20 cellular contexts compared by ENCODE assay signal in the genomic region with DNA sequence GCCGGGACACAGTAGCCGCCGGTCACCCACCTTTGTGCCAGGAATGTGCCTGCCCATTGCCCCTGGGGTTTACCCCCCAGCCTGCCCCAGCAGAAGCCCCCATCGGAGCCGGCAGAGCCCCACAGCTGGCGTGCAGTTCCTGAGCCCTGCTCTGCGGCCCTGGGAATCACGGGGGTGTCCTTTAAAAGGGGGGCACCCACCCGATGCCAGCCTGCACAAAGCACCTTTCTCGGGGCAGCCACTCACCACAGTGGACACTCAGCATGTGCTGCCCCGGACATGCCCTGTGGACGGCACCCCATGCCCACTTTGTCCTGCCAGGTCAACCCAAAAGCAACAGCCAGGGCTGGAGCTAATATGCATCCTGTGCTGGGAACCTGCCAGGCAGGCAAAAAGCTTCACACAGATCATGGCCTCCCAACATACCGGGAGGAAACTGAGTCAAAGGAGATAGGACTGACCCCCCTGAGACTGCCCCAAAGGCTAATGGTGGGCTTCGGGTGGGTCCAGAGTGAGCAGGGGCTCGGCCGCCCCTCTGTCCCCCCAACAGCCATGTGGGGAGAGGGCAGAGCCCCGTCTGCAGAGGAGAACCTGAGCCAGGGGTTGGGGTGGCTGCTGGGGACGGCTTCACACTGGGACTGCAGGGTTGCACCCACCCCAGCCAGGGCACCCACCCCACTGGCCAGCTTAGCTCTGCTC.
"Had no signal": no experiment of that assay in that cellular context is flagged by ENCODE, and none has a peak within 500 bp of the region (broad histone marks: within the 10 kb centered on the region; RNA-seq: fewer than 3 reads in every experiment).

No MANE protein-coding gene starts in this region.

- H3K9me3 ChIP-seq: esophagus squamous epithelium, heart left ventricle, lower lobe of right lung, sigmoid colon, upper lobe of right lung had no signal

- H3K9me3 Mint-ChIP-seq: activated T-cell treated with anti-CD3 and anti-CD28 coated beads, Interleukin-2, amount 50 U/mL, for 24 hours; activated T-helper 17 cell treated with anti-CD3 and anti-CD28 coated beads, Interleukin-2, amount 50 U/mL, for 72 hours; endodermal cell had no signal

- H3K4me1 Mint-ChIP-seq: endodermal cell had no signal

- H3K36me3 ChIP-seq: brain microvascular endothelial cell, lower lobe of right lung, sigmoid colon, upper lobe of right lung, WERI-Rb-1 had no signal

- H3K4me2 ChIP-seq: smooth muscle cell had no signal

- H3K4me3 Mint-ChIP-seq: activated T-cell treated with anti-CD3 and anti-CD28 coated beads, Interleukin-2, amount 50 U/mL, for 24 hours; activated T-helper 17 cell treated with anti-CD3 and anti-CD28 coated beads, Interleukin-2, amount 50 U/mL, for 72 hours; endodermal cell had no signal

- DNase-seq: activated CD4-positive, CD25-positive, alpha-beta regulatory T cell treated with anti-CD3 and anti-CD28 coated beads, Interleukin-2, amount 50 U/mL, for 72 hours; activated T-cell treated with anti-CD3 and anti-CD28 coated beads, Interleukin-2, amount 50 U/mL, for 24 hours; aorta; brain microvascular endothelial cell; central memory CD4-positive, alpha-beta T cell; endodermal cell; esophagus squamous epithelium; lower lobe of right lung; naive B cell; occipital lobe; sigmoid colon; stimulated activated CD4-positive, alpha-beta T cell treated with anti-CD3 and anti-CD28 coated beads, Interleukin-2, amount 100 ng/mL, for 48 hours; stimulated activated CD8-positive, alpha-beta memory T cell treated with anti-CD3 and anti-CD28 coated beads, Interleukin-4, amount 100 ng/mL, for 48 hours; stimulated activated naive CD4-positive, alpha-beta T cell; upper lobe of right lung; WERI-Rb-1 had no signal

- ATAC-seq: activated T-helper 17 cell treated with anti-CD3 and anti-CD28 coated beads, Interleukin-2, amount 50 U/mL, for 72 hours; heart left ventricle; lower lobe of right lung; upper lobe of right lung had no signal

- H3K27me3 ChIP-seq: brain microvascular endothelial cell, heart left ventricle, upper lobe of right lung had no signal

- H3K4me3 ChIP-seq: esophagus squamous epithelium, heart left ventricle, lower lobe of right lung, sigmoid colon, smooth muscle cell, upper lobe of right lung had no signal

- H3K27me3 Mint-ChIP-seq: activated T-cell treated with anti-CD3 and anti-CD28 coated beads, Interleukin-2, amount 50 U/mL, for 24 hours; activated T-helper 17 cell treated with anti-CD3 and anti-CD28 coated beads, Interleukin-2, amount 50 U/mL, for 72 hours had no signal

- H3K27ac ChIP-seq: brain microvascular endothelial cell, esophagus squamous epithelium, heart left ventricle, lower lobe of right lung, sigmoid colon, upper lobe of right lung, WERI-Rb-1 had no signal

- H3K36me3 Mint-ChIP-seq: activated naive CD4-positive, alpha-beta T cell treated with anti-CD3 and anti-CD28 coated beads, Interleukin-2, amount 50 U/mL, for 72 hours had no signal

- H3K27ac Mint-ChIP-seq: activated T-helper 17 cell treated with anti-CD3 and anti-CD28 coated beads, Interleukin-2, amount 50 U/mL, for 72 hours; endodermal cell; naive B cell had no signal
